In genomic region chr14:55467307-55467706, GRCh38 we compare ENCODE assay signal across 35 cellular contexts. TPM values are rescaled to one million over a fixed set of nuclear protein-coding genes. Genes with fewer than 3 reads are reported as not detected.
"Had no signal": no experiment of that assay in that cellular context is flagged by ENCODE, and none has a peak within 500 bp of the region (broad histone marks: within the 10 kb centered on the region; RNA-seq: fewer than 3 reads in every experiment).

No MANE protein-coding gene starts in this region.

- H3K4me1 ChIP-seq: parathyroid adenoma, psoas muscle, spleen, thyroid gland, tibial nerve, upper lobe of left lung, uterus had no signal

- ATAC-seq: naive thymus-derived CD8-positive, alpha-beta T cell; psoas muscle; right cardiac atrium; sciatic nerve; stimulated activated effector memory CD8-positive, alpha-beta T cell treated with anti-CD3 and anti-CD28 coated beads, Interleukin-12 subunit alpha, Interleukin-12 subunit beta, amount 100 ng/mL, for 72 hours; stimulated activated naive B cell treated with anti-CD40 and anti-IgM and Interleukin-4, amounts not matched to agents 10 μg/mL and 1 μg/mL and 100 μg/mL, for 72 hours had no signal

- H3K27ac ChIP-seq: ovary, parathyroid adenoma, psoas muscle, spleen, stomach, thoracic aorta, thyroid gland, tibial nerve, upper lobe of left lung, uterus had no signal

- H3K9me3 ChIP-seq: thyroid gland, upper lobe of left lung, uterus had no signal

- DNase-seq: naive B cell; naive thymus-derived CD8-positive, alpha-beta T cell; nephron progenitor cell; occipital lobe; ovary; posterior cingulate gyrus; psoas muscle; right cardiac atrium; spleen; stimulated activated CD4-positive, alpha-beta T cell treated with anti-CD3 and anti-CD28 coated beads, Interleukin-12 subunit alpha, Interleukin-12 subunit beta, amount 100 ng/mL, for 4 hours; stimulated activated CD4-positive, alpha-beta T cell treated with anti-CD3 and anti-CD28 coated beads, Interleukin-1b, Interleukin-23, amount 100 ng/mL, for 48 hours; stimulated activated CD4-positive, alpha-beta T cell treated with anti-CD3 and anti-CD28 coated beads, Interleukin-4, amount 100 ng/mL, for 1 hour; stimulated activated CD4-positive, alpha-beta T cell treated with anti-CD3 and anti-CD28 coated beads, Interleukin-4, amount 100 ng/mL, for 4 hours; stimulated activated naive B cell treated with anti-CD40 and anti-IgM and Interleukin-4, amounts not matched to agents 10 μg/mL and 1 μg/mL and 100 μg/mL, for 72 hours; stimulated activated naive CD4-positive, alpha-beta T cell treated with Interleukin-2 at 50 U/mL for 16 hours; stomach; thyroid gland; trophoblast cell; uterus had no signal

- H3K27me3 ChIP-seq: ovary, thyroid gland, tibial nerve, upper lobe of left lung, uterus had no signal

- H3K9ac ChIP-seq: parathyroid adenoma had no signal

- H3K4me2 ChIP-seq: smooth muscle cell had no signal

- H2AFZ ChIP-seq: parathyroid adenoma had no signal

- H3K36me3 ChIP-seq: ovary, spleen, stomach, thoracic aorta, thyroid gland, tibial nerve, upper lobe of left lung, uterus had no signal

- H3K4me3 ChIP-seq: ovary, psoas muscle, skin epidermis, smooth muscle cell, spleen, stomach, thoracic aorta, thyroid gland, tibial nerve, upper lobe of left lung, uterus had no signal

RNA-seq across cellular contexts. Expression of gene TBPL2, which starts 26.9 kb away (rescaled TPM):
- total RNA-seq: naive thymus-derived CD8-positive, alpha-beta T cell; natural killer cell treated with Interleukin-12 subunit alpha and Interleukin-12 subunit beta and Interleukin-15 and Interleukin-18, amount 100 ng/mL, for 72 hours; neural crest cell; occipital lobe; osteoblast; ovary; progenitor cell of endocrine pancreas; psoas muscle; renal cortical epithelial cell; right cardiac atrium; sciatic nerve; smooth muscle cell; spleen; stomach; subcutaneous adipose tissue; temporal lobe; thoracic aorta; thyroid gland; upper lobe of left lung; ureter; uterus had no signal
- polyA plus RNA-seq: naive thymus-derived CD8-positive, alpha-beta T cell; psoas muscle; right cardiac atrium; smooth muscle cell; spleen; stomach had no signal
